7 cellular contexts compared by ENCODE assay signal in the genomic region with DNA sequence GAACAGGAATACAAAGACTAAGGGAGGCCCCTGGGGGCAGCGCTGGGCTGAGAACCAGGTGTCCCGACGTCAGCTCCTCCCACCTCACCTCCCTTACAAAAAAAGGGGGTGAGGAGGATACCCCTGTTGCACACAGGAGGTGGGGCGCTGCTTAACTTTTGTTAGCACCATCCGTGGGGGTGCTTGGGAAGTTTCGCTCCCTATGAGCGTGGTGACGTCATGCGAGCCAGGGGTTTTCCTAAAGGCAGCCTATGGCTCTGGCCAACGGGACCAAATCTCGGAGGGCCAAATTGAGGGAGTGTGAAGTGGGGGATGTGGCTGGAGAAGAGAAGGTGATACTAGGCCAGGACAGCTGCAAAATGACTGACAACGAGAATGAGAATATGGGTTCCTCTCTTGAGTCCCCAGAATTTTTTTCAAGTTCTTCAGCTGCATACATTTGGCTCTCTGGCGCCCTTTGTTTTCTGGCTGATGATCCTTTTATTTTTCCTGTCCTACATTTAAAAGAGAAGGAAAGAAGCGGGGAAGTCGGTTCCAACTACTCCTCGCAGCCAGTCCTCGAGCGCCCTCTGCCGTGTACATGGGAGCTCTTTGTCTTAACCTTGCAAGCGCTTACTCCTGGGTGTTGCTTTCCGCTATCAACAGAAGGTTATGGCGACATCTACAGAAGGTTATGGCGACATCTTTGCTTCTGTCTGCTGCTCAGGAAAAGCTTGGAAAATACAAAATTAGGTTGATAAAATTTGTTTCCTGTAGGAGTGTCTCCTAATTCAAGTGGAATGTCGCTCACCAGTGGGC. TPM values are rescaled to one million over a fixed set of nuclear protein-coding genes. Genes with fewer than 3 reads are reported as not detected.
A peak's percentile ranks its signal among the peaks of the same experiment; 100 is the strongest.
DNase-seq lines count a peak whose midpoint lies in the region; FAIRE-seq and TF ChIP-seq lines count a peak whose summit lies in the region.

No MANE protein-coding gene starts in this region.

- no peaks in the 10 kb centered on the region for H3K9me3 ChIP-seq in H9 (ENCODE audit: control insufficient read depth, low read depth, low read length)
- H3K9me3 ChIP-seq in MM.1S (replicated peaks; ENCODE audit: insufficient read depth, low read length): no peaks in the 10 kb centered on the region

- peak; percentile 90 for TF ChIP-seq CTCF in GM12873 (IDR thresholded peaks at IDR 0.05; ENCODE audit: insufficient read depth, low read depth, low read length, missing control alignments)
- peak; percentile 93 for TF ChIP-seq CTCF in H9 (conservative IDR thresholded peaks at IDR 0.05)
- TF ChIP-seq CTCF in MM.1S (IDR thresholded peaks at IDR 0.05; ENCODE audit: low read length): peak; percentile 96
- peak; percentile 91 for TF ChIP-seq CTCF in WI38 (IDR thresholded peaks at IDR 0.05; ENCODE audit: low read depth, low read length)
- TF ChIP-seq CTCF in nephron (IDR thresholded peaks at IDR 0.05; ENCODE audit: unreplicated experiment in 3 of 3): peak; percentile 89 to 94 (median 89)

- H3K18ac ChIP-seq in H9 (ENCODE audit: insufficient read length, low read depth, low read length): peak overlapping the region; percentile 80

- H3K14ac ChIP-seq in H9 (ENCODE audit: insufficient read depth, low read length): 0 out of 2 replicates have a peak overlapping the region, but pooled peaks have one; percentile 72

- H3T11ph ChIP-seq in H9 (ENCODE audit: low read length): no peak overlapping the region

- H3K9ac ChIP-seq in H9 (ENCODE audit: extremely low read depth, insufficient read length, low read length): no peak overlapping the region
- H3K9ac ChIP-seq in MM.1S (ENCODE audit: low read length): no peak overlapping the region

- peaks cover 4% of the 10 kb centered on the region for H3K23me2 ChIP-seq in H9 (ENCODE audit: insufficient read length, low read depth, low read length, poor library complexity, severe bottlenecking)

- peak overlapping the region; percentile 27 to 91 (median 87); a peak in 6 of 7 replicates for H3K27ac Mint-ChIP-seq in H9
- peak overlapping the region; percentile 76 to 95 (median 79) for H3K27ac Mint-ChIP-seq in nephron

- no peak overlapping the region for H2AK5ac ChIP-seq in H9 (ENCODE audit: insufficient read length, low read length)

- no peak overlapping the region for H3K56ac ChIP-seq in H9 (ENCODE audit: insufficient read length, low read depth, low read length)

- no peak overlapping the region for H4K8ac ChIP-seq in H9 (replicated peaks; ENCODE audit: insufficient read length, low read depth, low read length)

- no peaks in the 10 kb centered on the region for H3K9me2 ChIP-seq in MM.1S (replicated peaks; ENCODE audit: insufficient read depth, low read length)

- H3K36me3 Mint-ChIP-seq in H9 (ENCODE audit: insufficient read depth in 1 of 3, low read depth in 3 of 3) (no peaks in the 10 kb centered on the region), nephron (ENCODE audit: low read depth) (no peaks in the 10 kb centered on the region)

- no peaks in the 10 kb centered on the region for H3K79me2 ChIP-seq in H9 (ENCODE audit: insufficient read depth, low read length)
- no peaks in the 10 kb centered on the region for H3K79me2 ChIP-seq in MM.1S (ENCODE audit: low read length)

- no peak overlapping the region for H3K4me3 ChIP-seq in MM.1S (ENCODE audit: low read length)
- peak overlapping the region; percentile 43 for H3K4me3 ChIP-seq in WI38 (ENCODE audit: low read depth, low read length)

- no peak overlapping the region for H2BK12ac ChIP-seq in H9 (ENCODE audit: insufficient read length, low read depth, low read length)

- H3K27me3 ChIP-seq in H9 (ENCODE audit: insufficient read depth, low read length): no peaks in the 10 kb centered on the region
- H3K27me3 ChIP-seq in MM.1S (replicated peaks; ENCODE audit: insufficient read depth, low read length): no peaks in the 10 kb centered on the region

- H3K4me3 Mint-ChIP-seq in H9 (peak overlapping the region; percentile 71 to 76), nephron (peak overlapping the region; percentile 69 to 83 (median 76))

- H3K27me3 Mint-ChIP-seq in H9 (ENCODE audit: low read depth) (no peaks in the 10 kb centered on the region), nephron (ENCODE audit: low read depth) (no peaks in the 10 kb centered on the region)

- H3K23ac ChIP-seq in H9 (ENCODE audit: insufficient read length, low read depth, low read length): no peak overlapping the region

- H3K9me3 Mint-ChIP-seq in H9 (no peaks in the 10 kb centered on the region), nephron (peaks cover 2% of the 10 kb centered on the region)

- no peak overlapping the region for H4K91ac ChIP-seq in H9 (ENCODE audit: insufficient read length, low read depth, low read length)

- DNase-seq in H9 (peak; percentile 96), MM.1S (peak; percentile 84), fibroblast of the conjunctiva (ENCODE audit: low read depth) (peak; percentile 91), urothelium cell line (ENCODE audit: low spot score) (peak; percentile 80)

- no peaks in the 10 kb centered on the region for H3K36me3 ChIP-seq in MM.1S (replicated peaks; ENCODE audit: insufficient read depth, low read length)

- H2BK120ac ChIP-seq in H9 (ENCODE audit: low read depth, low read length, poor library complexity, severe bottlenecking): no peak overlapping the region

- H4K20me1 ChIP-seq in H9 (ENCODE audit: control insufficient read depth, insufficient read depth, insufficient read length) (no peaks in the 10 kb centered on the region), MM.1S (ENCODE audit: insufficient read depth, low read length) (no peaks in the 10 kb centered on the region)

- H2AFZ ChIP-seq in H9 (ENCODE audit: low read length) (peak overlapping the region; percentile 9), MM.1S (ENCODE audit: low read length) (peak overlapping the region; percentile 9; the same call in 1 of the 2 replicates)

- no peak overlapping the region for H3K4ac ChIP-seq in H9 (ENCODE audit: low read depth, low read length)

- H3F3A ChIP-seq in MM.1S (ENCODE audit: insufficient read depth, low read length): no peaks in the 10 kb centered on the region

- no peak for FAIRE-seq in urothelium cell line (lab: Jason Lieb, UNC)

- H4K5ac ChIP-seq in H9 (ENCODE audit: insufficient read length, low read depth, low read length): no peak overlapping the region

- no peak overlapping the region for H3K27ac ChIP-seq in H9 (ENCODE audit: insufficient read length, low read depth, low read length)
- no peak overlapping the region for H3K27ac ChIP-seq in MM.1S (ENCODE audit: low read length)

- no peak overlapping the region for H2BK15ac ChIP-seq in H9 (ENCODE audit: low read depth, low read length)

- no CpG with 5 or more reads among the region's 24 CpGs for WGBS in H9 (ENCODE audit: extremely low coverage, insufficient read length, low lambda C conversion rate)

- H3K4me2 ChIP-seq in H9 (ENCODE audit: insufficient read depth, insufficient read length, low read length) (peak overlapping the region; percentile 59), MM.1S (ENCODE audit: low read depth, low read length) (peak overlapping the region; percentile 6; the same call in 1 of the 2 replicates)

- H3K79me1 ChIP-seq in H9 (ENCODE audit: insufficient read depth, low read depth, low read length, poor library complexity, severe bottlenecking): no peaks in the 10 kb centered on the region

- H2BK5ac ChIP-seq in H9 (ENCODE audit: insufficient read length, low read length): no peak overlapping the region

- no peak overlapping the region for H2BK20ac ChIP-seq in H9 (ENCODE audit: low read depth, low read length, poor library complexity, severe bottlenecking)

- H3K4me1 ChIP-seq in H9 (ENCODE audit: insufficient read depth, low read length) (no peaks in the 10 kb centered on the region), MM.1S (ENCODE audit: low read length) (no peaks in the 10 kb centered on the region)

- H3K4me1 Mint-ChIP-seq in H9 (peaks cover 21 to 24% of the 10 kb centered on the region in 2 experiments), nephron (peaks cover 54% of the 10 kb centered on the region)

RNA-seq across cellular contexts. Expression of a gene that starts 48.0 kb away (rescaled TPM):
- 0.18 TPM in 1 of 2 replicates, not detected in the other for total RNA-seq in H9 (2021)
